In the genomic region with DNA sequence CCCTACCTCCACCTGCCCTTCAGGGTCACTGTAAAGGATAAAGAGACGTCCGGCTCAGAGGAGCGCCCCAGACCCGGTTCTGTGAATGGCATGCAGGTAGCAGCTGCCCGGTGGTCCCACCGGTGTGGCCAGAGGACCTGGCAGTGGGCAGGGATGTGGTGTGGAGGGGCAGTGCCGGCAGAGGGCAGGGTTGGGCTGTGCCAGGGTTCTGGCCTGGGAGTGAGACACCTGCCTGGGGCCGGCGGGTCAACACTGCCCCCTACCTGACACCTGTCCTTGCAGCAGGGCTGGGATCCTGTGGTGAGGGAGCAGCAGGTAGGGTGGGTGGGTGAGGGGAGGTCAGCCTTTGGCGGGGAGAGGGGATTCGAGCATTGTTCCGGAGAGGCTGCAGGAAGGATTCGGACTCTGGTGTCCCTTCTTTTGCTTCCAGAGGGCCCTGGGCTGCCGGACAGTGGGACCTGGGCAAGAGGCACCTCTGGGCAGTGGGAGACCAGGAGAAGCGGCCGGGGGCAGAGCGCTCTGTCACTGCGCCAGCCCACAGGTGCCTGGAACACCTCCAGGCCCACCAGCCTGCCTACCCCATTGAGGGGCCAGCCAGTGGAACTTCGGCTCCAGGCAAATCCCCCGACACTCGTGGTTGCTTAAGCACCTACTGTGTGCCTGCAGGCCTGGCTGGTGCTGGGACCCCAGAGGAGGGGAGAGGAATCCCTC, we compare ENCODE assay signal across 8 cellular contexts. TPM values are rescaled to one million over a fixed set of nuclear protein-coding genes. Genes with fewer than 3 reads are reported as not detected.
A peak's percentile ranks its signal among the peaks of the same experiment; 100 is the strongest.
DNase-seq lines count a peak whose midpoint lies in the region; ATAC-seq lines count a peak whose summit lies in the region.

No MANE protein-coding gene starts in this region.

- H3K9me3 Mint-ChIP-seq in activated T-helper 17 cell treated with anti-CD3 and anti-CD28 coated beads, Interleukin-2, amount 50 U/mL, for 72 hours: no peaks in the 10 kb centered on the region

- H3K27ac Mint-ChIP-seq in activated T-helper 17 cell treated with anti-CD3 and anti-CD28 coated beads, Interleukin-2, amount 50 U/mL, for 72 hours: peak overlapping the region; percentile 82

- DNase-seq in D341Med (ENCODE audit: low spot score): peak; percentile 76
- DNase-seq in NCI-H2196 (lab: John Stamatoyannopoulos, UW; ENCODE audit: unreplicated experiment): peak; percentile 88
- peak; percentile 84 for DNase-seq in Right ventricle myocardium inferior (ENCODE audit: missing footprints)
- peak in 6 of 10 donors; percentile 12 to 87 (median 52) for DNase-seq in posterior cingulate gyrus
- no peak for DNase-seq in NCI-H1436 treated with DMSO at 0.1 percent for 48 hours (lab: John Stamatoyannopoulos, UW)

- intact Hi-C loops in Right ventricle myocardium inferior (cut with DNase I) (loop anchor here (5.0 kb wide), 1 partner anchor 91 kb away; no protein-coding TSS in a partner anchor), posterior cingulate gyrus (cut with DNase I) (no loop called here)

- ATAC-seq in GM21825 (IDR thresholded peaks at IDR 0.05; ENCODE audit: unreplicated experiment) (peak; percentile 34), Right ventricle myocardium inferior (peak; percentile 58), HG03139 (IDR thresholded peaks at IDR 0.05; ENCODE audit: unreplicated experiment) (no peak)
- ATAC-seq in activated T-helper 17 cell treated with anti-CD3 and anti-CD28 coated beads, Interleukin-2, amount 50 U/mL, for 72 hours (replicated peaks): peak; percentile 15

- peaks cover 9% of the 10 kb centered on the region for H3K27me3 Mint-ChIP-seq in activated T-helper 17 cell treated with anti-CD3 and anti-CD28 coated beads, Interleukin-2, amount 50 U/mL, for 72 hours

- peak overlapping the region; percentile 83 for H3K4me3 Mint-ChIP-seq in activated T-helper 17 cell treated with anti-CD3 and anti-CD28 coated beads, Interleukin-2, amount 50 U/mL, for 72 hours

- H3K36me3 Mint-ChIP-seq in activated T-helper 17 cell treated with anti-CD3 and anti-CD28 coated beads, Interleukin-2, amount 50 U/mL, for 72 hours (ENCODE audit: low read depth): no peaks in the 10 kb centered on the region

- peaks cover 6% of the 10 kb centered on the region for H3K4me1 Mint-ChIP-seq in activated T-helper 17 cell treated with anti-CD3 and anti-CD28 coated beads, Interleukin-2, amount 50 U/mL, for 72 hours

RNA-seq across cellular contexts. Expression of a gene that starts 1.6 kb away (rescaled TPM):
- total RNA-seq in activated T-helper 17 cell treated with anti-CD3 and anti-CD28 coated beads, Interleukin-2, amount 50 U/mL, for 72 hours: 1 to 10 TPM; 5.6 to 9.1 TPM
- 0.65 TPM for total RNA-seq in Right ventricle myocardium inferior

RNA-seq across cellular contexts. Expression of a gene that starts 45.3 kb away (rescaled TPM):
- total RNA-seq in activated T-helper 17 cell treated with anti-CD3 and anti-CD28 coated beads, Interleukin-2, amount 50 U/mL, for 72 hours: 10 to 100 TPM in 1 of 2 donors, under 1 TPM in 1; 0.58 to 34.8 TPM
- 40.0 TPM for total RNA-seq in Right ventricle myocardium inferior
